Comparison of ENCODE assay signal across 1 cellular context in the genomic region with DNA sequence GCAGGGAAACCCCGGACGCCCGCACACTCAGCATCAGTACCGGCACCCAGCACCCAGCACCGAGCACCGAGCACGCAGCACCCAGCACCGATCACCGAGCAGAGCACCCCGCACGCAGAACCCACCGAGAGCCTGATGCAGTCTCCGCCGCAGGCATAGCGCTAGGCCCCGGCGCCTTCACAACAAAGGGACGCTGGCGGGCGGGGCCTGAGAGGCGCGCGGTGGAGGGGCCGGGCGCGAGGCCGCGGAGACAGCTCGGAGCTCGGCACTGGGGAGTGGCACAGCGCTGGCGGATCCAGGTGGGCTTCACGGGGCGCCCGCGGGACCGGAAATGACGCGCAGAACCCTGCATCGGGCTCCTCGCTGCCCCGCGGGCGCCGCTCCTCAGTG.
TF ChIP-seq lines count a peak whose summit lies in the region.

No MANE protein-coding gene starts in this region.

TF ChIP-seq in K562, 482 proteins besides CTCF, POLR2A, EP300 and RAD21:
- TF ChIP-seq TFAP4 (CRISPR knock-in tag; IDR thresholded peaks at IDR 0.05; ENCODE audit: borderline replicate concordance) (peak; percentile 53; the same call in 1 of the 2 replicates), FIP1L1 (IDR thresholded peaks at IDR 0.05; ENCODE audit: low read depth, low read length, poor library complexity, severe bottlenecking) (peak; percentile 38), SMAD4 (CRISPR knock-in tag; conservative IDR thresholded peaks at IDR 0.05) (peak; percentile 65), MNT (conservative IDR thresholded peaks at IDR 0.05) (peak; percentile 20 to 59; a peak in 3 of 4 replicates), RBFOX2 (IDR thresholded peaks at IDR 0.05; ENCODE audit: low read depth, low read length) (peak; percentile 63), BCOR (IDR thresholded peaks at IDR 0.05) (0 out of 2 replicates have a peak, but pooled peaks have one; percentile 32), CCNT2 (IDR thresholded peaks at IDR 0.05; ENCODE audit: borderline replicate concordance, extremely low read depth, insufficient read length, low read depth, low read length) (peak; percentile 39), E2F1 (CRISPR knock-in tag; IDR thresholded peaks at IDR 0.05) (0 out of 2 replicates have a peak, but pooled peaks have one; percentile 56), SUPT5H (IDR thresholded peaks at IDR 0.05) (peak; percentile 44; the same call in 1 of the 2 replicates), L3MBTL2 (IDR thresholded peaks at IDR 0.05) (peak; percentile 55), SOX6 (IDR thresholded peaks at IDR 0.05) (0 out of 2 replicates have a peak, but pooled peaks have one; percentile 12), CXXC5 (CRISPR knock-in tag; IDR thresholded peaks at IDR 0.05) (peak; percentile 62), E2F6 (IDR thresholded peaks at IDR 0.05; ENCODE audit: borderline replicate concordance in 1 of 2, extremely low read depth in 1 of 2, insufficient read depth in 1 of 2, insufficient read length in 1 of 2, low read depth in 1 of 2, low read length in 1 of 2, poor library complexity in 1 of 2, severe bottlenecking in 1 of 2) (peak in 1 of 2 experiments; percentile 25), PHF8 (IDR thresholded peaks at IDR 0.05; ENCODE audit: borderline replicate concordance, low read length) (peak; percentile 22; the same call in 1 of the 2 replicates), GABPB1 (CRISPR knock-in tag; IDR thresholded peaks at IDR 0.05) (peak; percentile 71; the same call in 1 of the 2 replicates), RBM25 (IDR thresholded peaks at IDR 0.05; ENCODE audit: low read depth, low read length, severe bottlenecking) (peak; percentile 63), ZFX (CRISPR knock-in tag; IDR thresholded peaks at IDR 0.05) (peak; percentile 89), MAZ (CRISPR knock-in tag; conservative IDR thresholded peaks at IDR 0.05 in 1 of 2, IDR thresholded peaks at IDR 0.05 in 1 of 2) (peak; percentile 80 to 86), SAFB (IDR thresholded peaks at IDR 0.05; ENCODE audit: borderline replicate concordance, low read depth, low read length) (0 out of 2 replicates have a peak, but pooled peaks have one; percentile 20), RB1 (IDR thresholded peaks at IDR 0.05; ENCODE audit: low read depth) (0 out of 2 replicates have a peak, but pooled peaks have one; percentile 23), TAF1 (IDR thresholded peaks at IDR 0.05; ENCODE audit: control insufficient read depth, extremely low read depth, insufficient read depth, low read length, severe bottlenecking) (peak; percentile 34), ATF7 (IDR thresholded peaks at IDR 0.05) (peak; percentile 17; the same call in 1 of the 2 replicates), EP400 (IDR thresholded peaks at IDR 0.05) (peak; percentile 21; the same call in 1 of the 2 replicates), POLR2G (IDR thresholded peaks at IDR 0.05; ENCODE audit: low read depth, low read length) (peak; percentile 69)
